In the genomic region with DNA sequence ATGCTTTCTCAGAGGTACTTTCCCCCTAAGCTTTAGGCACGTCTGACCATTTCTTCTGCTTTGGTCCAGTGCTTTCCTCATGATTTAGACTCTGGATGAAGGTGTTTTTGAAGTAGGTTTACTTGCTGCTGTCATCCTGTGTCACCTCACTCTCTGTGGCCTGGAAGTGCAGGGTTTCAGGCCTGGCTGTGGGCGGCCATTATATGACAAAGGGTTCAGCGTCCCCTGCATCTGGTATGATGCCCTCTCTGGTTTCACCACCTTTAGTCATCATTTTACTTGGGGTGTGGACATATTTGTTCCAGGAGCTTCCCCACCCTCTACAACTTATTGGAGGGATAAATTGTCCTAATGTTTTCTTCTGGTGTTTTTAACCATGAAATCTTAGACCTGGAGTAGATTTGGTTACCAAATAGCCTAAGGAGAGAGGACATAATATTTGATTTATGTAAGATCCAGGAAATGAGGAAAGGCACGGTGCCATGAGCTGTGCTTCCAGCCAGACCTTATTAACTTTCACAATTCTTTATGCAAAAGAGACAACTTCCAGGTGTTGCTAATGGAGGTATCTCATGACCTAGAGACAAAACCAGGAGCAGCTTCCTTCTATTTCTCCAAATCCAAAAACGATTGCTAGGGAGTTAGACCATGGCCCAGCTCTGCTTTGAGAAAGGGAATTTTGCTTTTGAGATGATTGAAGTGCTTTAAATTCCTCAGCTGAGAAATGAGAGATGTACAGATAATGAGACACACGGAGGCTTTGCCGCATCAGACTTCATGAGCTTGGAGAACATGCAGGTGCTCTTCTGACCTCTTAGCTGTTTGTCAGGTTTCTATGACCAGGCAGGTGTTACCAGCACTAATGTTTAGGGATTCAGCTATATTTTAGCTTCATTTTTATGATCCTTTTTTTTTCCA, we compare ENCODE assay signal across 18 cellular contexts. TPM values are rescaled to one million over a fixed set of nuclear protein-coding genes. Genes with fewer than 3 reads are reported as not detected.
DNase-seq lines count a peak whose midpoint lies in the region; ATAC-seq, FAIRE-seq and TF ChIP-seq lines count a peak whose summit lies in the region.
"Had no signal": no experiment of that assay in that cellular context is flagged by ENCODE, and none has a peak within 500 bp of the region (broad histone marks: within the 10 kb centered on the region; RNA-seq: fewer than 3 reads in every experiment).

No MANE protein-coding gene starts in this region.

- H3K4me3 ChIP-seq in liver (ENCODE audit: low read depth in 1 of 3, low read length in 3 of 3) (no peak overlapping the region), HepG2 (replicated peaks in 1 of 3; ENCODE audit: insufficient read depth in 1 of 3, low read depth in 2 of 3, low read length in 3 of 3) (no peak overlapping the region), upper lobe of left lung (no peak overlapping the region)

- no peaks in the 10 kb centered on the region for H3K27me3 Mint-ChIP-seq in central memory CD8-positive, alpha-beta T cell
- no peaks in the 10 kb centered on the region for H3K27me3 Mint-ChIP-seq in mesothelial cell of epicardium (ENCODE audit: low read depth)
- H3K27me3 Mint-ChIP-seq: IgD-negative memory B cell had no signal

- H2AFZ ChIP-seq in HepG2 (ENCODE audit: low read length) = no peak overlapping the region

- FAIRE-seq in HepG2 (lab: Jason Lieb, UNC) = no peak
- FAIRE-seq: bronchial epithelial cell had no signal

- peaks cover 0 to 2% (median 0%) of the 10 kb centered on the region in 4 donors for H3K36me3 ChIP-seq in liver (ENCODE audit: control insufficient read depth in 4 of 4, insufficient read depth in 3 of 4, low read depth in 1 of 4, low read length in 3 of 4)
- H3K36me3 ChIP-seq in HepG2 (replicated peaks in 1 of 2; ENCODE audit: control insufficient read depth in 1 of 2, insufficient read depth in 2 of 2, low read length in 2 of 2) = no peaks in the 10 kb centered on the region
- peaks cover 0 to 3% (median 0%) of the 10 kb centered on the region in 4 donors for H3K36me3 ChIP-seq in upper lobe of left lung

- TF ChIP-seq CTCF in liver (IDR thresholded peaks at IDR 0.05; ENCODE audit: low read depth, low read length, missing input control) (no peak), HepG2 (CRISPR knock-in tag; IDR thresholded peaks at IDR 0.05) (no peak), mesothelial cell of epicardium (IDR thresholded peaks at IDR 0.05; ENCODE audit: unreplicated experiment) (no peak), upper lobe of left lung (IDR thresholded peaks at IDR 0.05) (no peak)

- H3K4me1 Mint-ChIP-seq in central memory CD8-positive, alpha-beta T cell = peaks cover 54% of the 10 kb centered on the region
- peaks cover 65% of the 10 kb centered on the region for H3K4me1 Mint-ChIP-seq in mesothelial cell of epicardium
- H3K4me1 Mint-ChIP-seq: WTC11 had no signal

- H3K27me3 ChIP-seq in liver (ENCODE audit: control insufficient read depth in 4 of 4, insufficient read depth in 4 of 4, low read length in 3 of 4) = no peaks in the 10 kb centered on the region
- no peaks in the 10 kb centered on the region for H3K27me3 ChIP-seq in HepG2 (ENCODE audit: control insufficient read depth in 1 of 2, insufficient read depth in 2 of 2, low read length in 2 of 2)
- H3K27me3 ChIP-seq in upper lobe of left lung = no peaks in the 10 kb centered on the region

- CTCF ChIA-PET in HepG2 (lab: Yijun Ruan, JAX; ENCODE audit: low intra/inter-chr PET ratio, low total read pairs) = no interaction called here

- H3K27ac ChIP-seq in liver (ENCODE audit: low read depth in 1 of 2, low read length in 2 of 2) = peak overlapping the region; percentile 42 to 57
- no peak overlapping the region for H3K27ac ChIP-seq in HepG2 (ENCODE audit: extremely low read length, insufficient read depth, low read length)
- H3K27ac ChIP-seq in upper lobe of left lung = peak overlapping the region in 3 of 4 donors; percentile 6 to 52 (median 14)

- peak overlapping the region; percentile 73 for H3K27ac Mint-ChIP-seq in central memory CD8-positive, alpha-beta T cell (ENCODE audit: low read depth)
- peak overlapping the region; percentile 96 for H3K27ac Mint-ChIP-seq in mesothelial cell of epicardium

- TF ChIP-seq EP300 in HepG2 (IDR thresholded peaks at IDR 0.05; ENCODE audit: low read depth in 2 of 2, low read length in 2 of 2) (no peak), HepG2 (CRISPR knock-in tag; IDR thresholded peaks at IDR 0.05; ENCODE audit: borderline replicate concordance) (no peak), upper lobe of left lung (IDR thresholded peaks at IDR 0.05) (no peak)

- H3K9me3 ChIP-seq in liver (ENCODE audit: control insufficient read depth in 4 of 4, low read length in 3 of 4) = no peaks in the 10 kb centered on the region
- H3K9me3 ChIP-seq in HepG2 (ENCODE audit: low read length) = no peaks in the 10 kb centered on the region
- no peaks in the 10 kb centered on the region for H3K9me3 ChIP-seq in upper lobe of left lung

- WGBS in liver = 85% methylated on average over 7 of the region's 7 CpGs
- WGBS in HepG2 (ENCODE audit: low lambda C conversion rate) = 87% methylated on average over 7 of the region's 7 CpGs
- 58 to 61% methylated on average over 7 of the region's 7 CpGs for WGBS in upper lobe of left lung, 2 donors

- no peak overlapping the region for H3K4me2 ChIP-seq in HepG2 (ENCODE audit: low read depth, low read length)

- peaks cover 15% of the 10 kb centered on the region for H3K36me3 Mint-ChIP-seq in central memory CD8-positive, alpha-beta T cell (ENCODE audit: insufficient read depth)
- H3K36me3 Mint-ChIP-seq in mesothelial cell of epicardium = no peaks in the 10 kb centered on the region

- ATAC-seq in HepG2 = no peak
- no peak for ATAC-seq in central memory CD8-positive, alpha-beta T cell (replicated peaks; ENCODE audit: extremely low read depth, poor library complexity, severe bottlenecking)
- no peak for ATAC-seq in upper lobe of left lung (ENCODE audit: low FRiP score in 2 of 2)
- ATAC-seq in HG02623 (IDR thresholded peaks at IDR 0.05; ENCODE audit: unreplicated experiment) = no peak
- no peak for ATAC-seq in GM18519 (IDR thresholded peaks at IDR 0.05; ENCODE audit: low FRiP score, unreplicated experiment)
- ATAC-seq: HCT116, WTC11 had no signal

- BruUV-seq in HepG2 (replicated peaks; lab: Mats Ljungman, UMichigan) = no TSS peak

- peaks cover 2% of the 10 kb centered on the region for H3K79me2 ChIP-seq in HepG2 (ENCODE audit: insufficient read depth, low read length)

- no peaks in the 10 kb centered on the region for H3K9me3 Mint-ChIP-seq in central memory CD8-positive, alpha-beta T cell
- H3K9me3 Mint-ChIP-seq in mesothelial cell of epicardium = no peaks in the 10 kb centered on the region
- H3K9me3 Mint-ChIP-seq: IgD-negative memory B cell, neural crest cell had no signal

- TF ChIP-seq RAD21 in liver (IDR thresholded peaks at IDR 0.05) (no peak), HepG2 (CRISPR knock-in tag; IDR thresholded peaks at IDR 0.05) (no peak)

- no peak overlapping the region for H3K4me3 Mint-ChIP-seq in central memory CD8-positive, alpha-beta T cell
- H3K4me3 Mint-ChIP-seq in mesothelial cell of epicardium = no peak overlapping the region
- H3K4me3 Mint-ChIP-seq: IgD-negative memory B cell, neural crest cell, WTC11 had no signal

- H3K9ac ChIP-seq in liver (ENCODE audit: low read depth in 1 of 2, low read length in 2 of 2) (no peak overlapping the region), HepG2 (ENCODE audit: insufficient read depth, low read depth, low read length) (no peak overlapping the region)

- intact Hi-C loops in HepG2 (cut with micrococcal nuclease; ENCODE audit: unreplicated experiment) = no loop called here

- in situ Hi-C loops in HepG2 (cut with HindIII; ENCODE audit: extremely low pct_ligation_motif_present, low pct_unique_long_range_greater_than_20kb) = no loop called here

- TF ChIP-seq POLR2A in HepG2 (IDR thresholded peaks at IDR 0.05; ENCODE audit: insufficient read depth in 1 of 2, low read depth in 2 of 2, low read length in 2 of 2) (no peak), upper lobe of left lung (IDR thresholded peaks at IDR 0.05) (no peak)

- DNase-seq in HepG2 (ENCODE audit: low spot score) (no peak), mesothelial cell of epicardium (ENCODE audit: low spot score in 2 of 2, unreplicated experiment in 2 of 2) (no peak), upper lobe of left lung (no peak), HUDEP-2 (lab: John Stamatoyannopoulos, UW; ENCODE audit: unreplicated experiment in 76 of 76) (no peak)
- no peak for DNase-seq in central memory CD8-positive, alpha-beta T cell (ENCODE audit: low spot score in 2 of 2)
- DNase-seq: activated T-cell treated with anti-CD3 and anti-CD28 coated beads, Interleukin-2, amount 50 U/mL, for 48 hours; DND-41; islet precursor cell; NCI-H2029; stimulated activated CD8-positive, alpha-beta memory T cell treated with anti-CD3 and anti-CD28 coated beads, Interleukin-4, amount 100 ng/mL, for 48 hours had no signal

- H3K4me1 ChIP-seq in liver (ENCODE audit: control insufficient read depth in 4 of 4, insufficient read depth in 4 of 4, low read length in 3 of 4) (peaks cover 15 to 29% (median 21%) of the 10 kb centered on the region in 4 donors), HepG2 (ENCODE audit: insufficient read depth, low read length) (peaks cover 40% of the 10 kb centered on the region), upper lobe of left lung (peaks cover 21 to 38% (median 25%) of the 10 kb centered on the region in 4 donors)

- POLR2A ChIA-PET in HepG2 (lab: Yijun Ruan, JAX) = interaction anchor here (1.8 kb wide), 1 partner anchor 13 kb away, joined by 5 read pairs; no protein-coding TSS in a partner anchor

- H4K20me1 ChIP-seq in HepG2 (ENCODE audit: insufficient read depth, low read length) = no peaks in the 10 kb centered on the region

RNA-seq across cellular contexts. Expression of a gene that starts 20.9 kb away (rescaled TPM):
- total RNA-seq in liver = 10 to 100 TPM; 25.3 to 43.6 TPM
- polyA plus RNA-seq in liver = 10 to 100 TPM; 12.3 to 29.9 TPM
- 8.3 and 11.6 TPM in 2 replicates for total RNA-seq in HepG2 (2016; rRNA removed; fragmentation: Illumina TruSeq; extraction: Trizol)
- total RNA-seq in HepG2 (2016; cell fraction: cytosol; rRNA removed; fragmentation: Illumina TruSeq; extraction: Trizol; ENCODE audit: low read depth) = 4.0 and 4.2 TPM in 2 replicates
- 8.5 and 10.6 TPM in 2 replicates for total RNA-seq in HepG2 (2016; cell fraction: insoluble cytoplasmic fraction; rRNA removed; fragmentation: Illumina TruSeq; extraction: Trizol)
- total RNA-seq in HepG2 (2016; cell fraction: membrane; rRNA removed; fragmentation: Illumina TruSeq; extraction: Trizol) = 15.7 and 18.8 TPM in 2 replicates
- total RNA-seq in HepG2 (2016; cell fraction: nucleus; rRNA removed; fragmentation: Illumina TruSeq; extraction: Trizol) = 6.4 and 7.2 TPM in 2 replicates
- polyA plus RNA-seq in HepG2 (2011; rRNA removed) = 12.3 and 14.9 TPM in 2 replicates
- polyA plus RNA-seq in HepG2 (2011; cell fraction: cytosol; rRNA removed) = 18.7 and 19.4 TPM in 2 replicates
- polyA plus RNA-seq in HepG2 (2011; cell fraction: nucleus; rRNA removed) = 8.0 and 9.0 TPM in 2 replicates
- polyA plus RNA-seq in HepG2 (2012) = 11.9 and 14.7 TPM in 2 replicates
- polyA plus RNA-seq in HepG2 (2016; cell fraction: cytosol; fragmentation: Illumina TruSeq; extraction: Trizol; ENCODE audit: low read depth) = 2.6 and 2.8 TPM in 2 replicates
- 10.0 and 11.7 TPM in 2 replicates for polyA plus RNA-seq in HepG2 (2016; cell fraction: insoluble cytoplasmic fraction; fragmentation: Illumina TruSeq; extraction: Trizol; ENCODE audit: low read depth)
- 10.4 and 14.8 TPM in 2 replicates for polyA plus RNA-seq in HepG2 (2016; cell fraction: membrane; fragmentation: Illumina TruSeq; extraction: Trizol; ENCODE audit: low read depth)
- polyA plus RNA-seq in HepG2 (2016; cell fraction: nucleus; fragmentation: Illumina TruSeq; extraction: Trizol; ENCODE audit: insufficient read depth, low read depth) = 9.0 and 9.1 TPM in 2 replicates
- 33.2 and 39.2 TPM in 2 replicates for polyA minus RNA-seq in HepG2 (2011; rRNA and poly(A)+ RNA removed; ENCODE audit: low replicate concordance)
- polyA minus RNA-seq in HepG2 (2011; cell fraction: cytosol; rRNA and poly(A)+ RNA removed) = 12.8 and 18.7 TPM in 2 replicates
- 6.4 and 8.5 TPM in 2 replicates for polyA minus RNA-seq in HepG2 (2011; cell fraction: nucleus; rRNA and poly(A)+ RNA removed)
- 56.3 to 56.7 TPM (median 56.3 TPM) in 3 replicates for total RNA-seq in mesothelial cell of epicardium
- total RNA-seq in upper lobe of left lung = 10 to 100 TPM; 41.7 to 76.6 (median 54.7) TPM

RNA-seq across cellular contexts. Expression of a gene that starts 50.2 kb away (rescaled TPM):
- total RNA-seq in liver (10 to 100 TPM; 18.1 to 22.6 TPM), HepG2 (2016; rRNA removed; fragmentation: Illumina TruSeq; extraction: Trizol) (20.6 and 21.1 TPM in 2 replicates), mesothelial cell of epicardium (33.3 to 36.8 TPM (median 34.9 TPM) in 3 replicates), upper lobe of left lung (10 to 100 TPM in 2 of 6 donors, 1 to 10 TPM in 4; 3.9 to 28.3 (median 8.0) TPM)
- polyA plus RNA-seq in liver (10 to 100 TPM in 1 of 2 donors, 1 to 10 TPM in 1; 6.0 to 17.4 TPM), HepG2 (2011; rRNA removed) (12.8 and 13.2 TPM in 2 replicates)
- total RNA-seq in HepG2 (2016; cell fraction: cytosol; rRNA removed; fragmentation: Illumina TruSeq; extraction: Trizol; ENCODE audit: low read depth) = 3.3 and 5.4 TPM in 2 replicates
- total RNA-seq in HepG2 (2016; cell fraction: insoluble cytoplasmic fraction; rRNA removed; fragmentation: Illumina TruSeq; extraction: Trizol) = 20.6 and 21.4 TPM in 2 replicates
- total RNA-seq in HepG2 (2016; cell fraction: membrane; rRNA removed; fragmentation: Illumina TruSeq; extraction: Trizol) = 11.4 and 11.6 TPM in 2 replicates
- 28.0 and 31.8 TPM in 2 replicates for total RNA-seq in HepG2 (2016; cell fraction: nucleus; rRNA removed; fragmentation: Illumina TruSeq; extraction: Trizol)
- 5.4 and 6.9 TPM in 2 replicates for polyA plus RNA-seq in HepG2 (2011; cell fraction: cytosol; rRNA removed)
- polyA plus RNA-seq in HepG2 (2011; cell fraction: nucleus; rRNA removed) = 22.9 and 27.4 TPM in 2 replicates
- polyA plus RNA-seq in HepG2 (2012) = 3.6 and 9.3 TPM in 2 replicates
- polyA plus RNA-seq in HepG2 (2016; cell fraction: cytosol; fragmentation: Illumina TruSeq; extraction: Trizol; ENCODE audit: low read depth) = 3.8 and 4.0 TPM in 2 replicates
- polyA plus RNA-seq in HepG2 (2016; cell fraction: insoluble cytoplasmic fraction; fragmentation: Illumina TruSeq; extraction: Trizol; ENCODE audit: low read depth) = 19.3 and 19.8 TPM in 2 replicates
- 7.4 and 7.7 TPM in 2 replicates for polyA plus RNA-seq in HepG2 (2016; cell fraction: membrane; fragmentation: Illumina TruSeq; extraction: Trizol; ENCODE audit: low read depth)
- polyA plus RNA-seq in HepG2 (2016; cell fraction: nucleus; fragmentation: Illumina TruSeq; extraction: Trizol; ENCODE audit: insufficient read depth, low read depth) = 35.9 and 39.3 TPM in 2 replicates
- 40.1 and 60.7 TPM in 2 replicates for polyA minus RNA-seq in HepG2 (2011; rRNA and poly(A)+ RNA removed; ENCODE audit: low replicate concordance)
- 4.2 and 4.6 TPM in 2 replicates for polyA minus RNA-seq in HepG2 (2011; cell fraction: cytosol; rRNA and poly(A)+ RNA removed)
- 22.6 and 30.6 TPM in 2 replicates for polyA minus RNA-seq in HepG2 (2011; cell fraction: nucleus; rRNA and poly(A)+ RNA removed)

RNA-seq across cellular contexts. Expression of a gene that starts 50.4 kb away (rescaled TPM):
- total RNA-seq in liver = 1 to 10 TPM; 1.0 to 2.2 TPM
- 1 to 10 TPM; 2.4 to 2.5 TPM for polyA plus RNA-seq in liver
- 6.6 and 10.0 TPM in 2 replicates for total RNA-seq in HepG2 (2016; rRNA removed; fragmentation: Illumina TruSeq; extraction: Trizol)
- 2.5 and 2.7 TPM in 2 replicates for total RNA-seq in HepG2 (2016; cell fraction: cytosol; rRNA removed; fragmentation: Illumina TruSeq; extraction: Trizol; ENCODE audit: low read depth)
- 6.6 and 10.2 TPM in 2 replicates for total RNA-seq in HepG2 (2016; cell fraction: insoluble cytoplasmic fraction; rRNA removed; fragmentation: Illumina TruSeq; extraction: Trizol)
- 3.3 and 3.5 TPM in 2 replicates for total RNA-seq in HepG2 (2016; cell fraction: membrane; rRNA removed; fragmentation: Illumina TruSeq; extraction: Trizol)
- total RNA-seq in HepG2 (2016; cell fraction: nucleus; rRNA removed; fragmentation: Illumina TruSeq; extraction: Trizol) = 2.8 and 3.0 TPM in 2 replicates
- polyA plus RNA-seq in HepG2 (2011; rRNA removed) = 3.9 and 5.2 TPM in 2 replicates
- 2.9 and 3.4 TPM in 2 replicates for polyA plus RNA-seq in HepG2 (2011; cell fraction: cytosol; rRNA removed)
- 1.2 and 1.4 TPM in 2 replicates for polyA plus RNA-seq in HepG2 (2011; cell fraction: nucleus; rRNA removed)
- 5.8 TPM in 2 replicates for polyA plus RNA-seq in HepG2 (2012)
- polyA plus RNA-seq in HepG2 (2016; cell fraction: cytosol; fragmentation: Illumina TruSeq; extraction: Trizol; ENCODE audit: low read depth) = 3.3 and 3.9 TPM in 2 replicates
- polyA plus RNA-seq in HepG2 (2016; cell fraction: insoluble cytoplasmic fraction; fragmentation: Illumina TruSeq; extraction: Trizol; ENCODE audit: low read depth) = 10.6 and 12.6 TPM in 2 replicates
- polyA plus RNA-seq in HepG2 (2016; cell fraction: membrane; fragmentation: Illumina TruSeq; extraction: Trizol; ENCODE audit: low read depth) = 2.9 and 3.5 TPM in 2 replicates
- 4.1 and 5.5 TPM in 2 replicates for polyA plus RNA-seq in HepG2 (2016; cell fraction: nucleus; fragmentation: Illumina TruSeq; extraction: Trizol; ENCODE audit: insufficient read depth, low read depth)
- 0.94 and 3.1 TPM in 2 replicates for polyA minus RNA-seq in HepG2 (2011; rRNA and poly(A)+ RNA removed; ENCODE audit: low replicate concordance)
- polyA minus RNA-seq in HepG2 (2011; cell fraction: cytosol; rRNA and poly(A)+ RNA removed) = 1.3 and 1.5 TPM in 2 replicates
- 1.4 and 1.7 TPM in 2 replicates for polyA minus RNA-seq in HepG2 (2011; cell fraction: nucleus; rRNA and poly(A)+ RNA removed)
- total RNA-seq in mesothelial cell of epicardium = 13.0 to 13.9 TPM (median 13.7 TPM) in 3 replicates
- total RNA-seq in upper lobe of left lung = 1 to 10 TPM; 4.6 to 7.9 (median 6.4) TPM
